ENCODE assay signal across 11 cellular contexts in genomic region chr1:158002022-158002629, GRCh38. TPM values are rescaled to one million over a fixed set of nuclear protein-coding genes. Genes with fewer than 3 reads are reported as not detected.
DNase-seq lines count a peak whose midpoint lies in the region; ATAC-seq and TF ChIP-seq lines count a peak whose summit lies in the region.
"Had no signal": no experiment of that assay in that cellular context is flagged by ENCODE, and none has a peak within 500 bp of the region (broad histone marks: within the 10 kb centered on the region; RNA-seq: fewer than 3 reads in every experiment).

No MANE protein-coding gene starts in this region.

- no peak overlapping the region for H3K4me3 Mint-ChIP-seq in CD4-positive, alpha-beta memory T cell
- H3K4me3 Mint-ChIP-seq: CD8-positive, alpha-beta memory T cell had no signal

- H2AFZ ChIP-seq in GM23248: no peak overlapping the region

- H3K9me3 Mint-ChIP-seq in CD4-positive, alpha-beta memory T cell: no peaks in the 10 kb centered on the region
- H3K9me3 Mint-ChIP-seq: CD8-positive, alpha-beta memory T cell had no signal

- POLR2A ChIA-PET in CD4-positive, alpha-beta memory T cell (lab: Charles Lee; ENCODE audit: partially characterized antibody): no interaction called here

- no peak for TF ChIP-seq POLR2A in gastrocnemius medialis (IDR thresholded peaks at IDR 0.05)

- H3K9me3 ChIP-seq in GM23248 (ENCODE audit: low read depth) (no peaks in the 10 kb centered on the region), left ventricle myocardium inferior (replicated peaks) (no peaks in the 10 kb centered on the region), gastrocnemius medialis (no peaks in the 10 kb centered on the region)
- H3K9me3 ChIP-seq in CD4-positive, alpha-beta memory T cell (ENCODE audit: control insufficient read depth in 1 of 2, low read length in 2 of 2): no peaks in the 10 kb centered on the region

- H3K27me3 ChIP-seq in GM23248 (replicated peaks; ENCODE audit: insufficient read depth) (no peaks in the 10 kb centered on the region), left ventricle myocardium inferior (ENCODE audit: low read depth) (no peaks in the 10 kb centered on the region), gastrocnemius medialis (no peaks in the 10 kb centered on the region)
- no peaks in the 10 kb centered on the region for H3K27me3 ChIP-seq in CD4-positive, alpha-beta memory T cell (ENCODE audit: insufficient read depth, low read length)

- TF ChIP-seq CTCF in astrocyte of the cerebellum (IDR thresholded peaks at IDR 0.05; ENCODE audit: low read depth, low read length, missing control alignments) (peak; percentile 31), left ventricle myocardium inferior (IDR thresholded peaks at IDR 0.05; ENCODE audit: borderline replicate concordance) (no peak), gastrocnemius medialis (IDR thresholded peaks at IDR 0.05 in 4 of 5, conservative IDR thresholded peaks at IDR 0.05 in 1 of 5) (no peak)

- peaks cover 5 to 30% of the 10 kb centered on the region in 2 donors for H3K27me3 Mint-ChIP-seq in CD4-positive, alpha-beta memory T cell

- H4K20me1 ChIP-seq in GM23248 (ENCODE audit: insufficient read depth): 0 out of 2 replicates have a peak, but pooled peaks cover 3% of the 10 kb centered on the region

- intact Hi-C loops in left ventricle myocardium inferior (cut with micrococcal nuclease) (no loop called here), gastrocnemius medialis (cut with DNase I; ENCODE audit: low total_unique reads) (no loop called here)
- intact Hi-C loops in CD4-positive, alpha-beta memory T cell (cut with micrococcal nuclease): no loop called here

- H3K4me3 ChIP-seq in GM23248 (peak overlapping the region; percentile 41), astrocyte of the cerebellum (ENCODE audit: low read depth, low read length) (no peak overlapping the region), left ventricle myocardium inferior (peak overlapping the region; percentile 5), gastrocnemius medialis (no peak overlapping the region)
- no peak overlapping the region for H3K4me3 ChIP-seq in CD4-positive, alpha-beta memory T cell (ENCODE audit: low read length in 2 of 2)

- no peak overlapping the region for H3K27ac Mint-ChIP-seq in CD4-positive, alpha-beta memory T cell
- H3K27ac Mint-ChIP-seq: CD8-positive, alpha-beta memory T cell had no signal

- peak overlapping the region; percentile 78 for H3K4me2 ChIP-seq in GM23248 (ENCODE audit: unreplicated experiment)

- H3K4me1 Mint-ChIP-seq in CD4-positive, alpha-beta memory T cell: no peaks in the 10 kb centered on the region
- H3K4me1 Mint-ChIP-seq: CD8-positive, alpha-beta memory T cell had no signal

- no peaks in the 10 kb centered on the region for H3K9me2 ChIP-seq in GM23248 (ENCODE audit: insufficient read depth)

- peaks cover 43% of the 10 kb centered on the region for H3F3A ChIP-seq in GM23248 (ENCODE audit: insufficient read depth)

- CTCF ChIA-PET in CD4-positive, alpha-beta memory T cell (lab: Charles Lee; ENCODE audit: partially characterized antibody): no interaction called here

- H3K79me2 ChIP-seq in GM23248 (ENCODE audit: insufficient read depth): peaks cover 100% of the 10 kb centered on the region

- ATAC-seq in gastrocnemius medialis (no peak), GM19463 (IDR thresholded peaks at IDR 0.05; ENCODE audit: unreplicated experiment) (no peak)

- peak overlapping the region; percentile 87 for H3K27ac ChIP-seq in GM23248
- peak overlapping the region; percentile 89 for H3K27ac ChIP-seq in left ventricle myocardium inferior (replicated peaks)
- H3K27ac ChIP-seq in gastrocnemius medialis: peak overlapping the region; percentile 31 to 49 (median 39)
- H3K27ac ChIP-seq in CD4-positive, alpha-beta memory T cell (ENCODE audit: low read depth, low read length): no peak overlapping the region

- DNase-seq in GM23248: peak; percentile 85
- DNase-seq in astrocyte of the cerebellum (ENCODE audit: low read depth): no peak
- no peak for DNase-seq in left ventricle myocardium inferior
- no peak for DNase-seq in gastrocnemius medialis
- no peak for DNase-seq in activated naive CD4-positive, alpha-beta T cell treated with Interleukin-2 at 50 U/mL for 16 hours
- no peak for DNase-seq in CD4-positive, alpha-beta memory T cell
- DNase-seq in occipital lobe (lab: John Stamatoyannopoulos, UW): no peak
- DNase-seq: CD8-positive, alpha-beta memory T cell; midbrain; NCI-H1436 had no signal

- no peaks in the 10 kb centered on the region for H3K36me3 ChIP-seq in GM23248 (ENCODE audit: low read depth)
- H3K36me3 ChIP-seq in left ventricle myocardium inferior: no peaks in the 10 kb centered on the region
- H3K36me3 ChIP-seq in gastrocnemius medialis: no peaks in the 10 kb centered on the region
- H3K36me3 ChIP-seq in CD4-positive, alpha-beta memory T cell (ENCODE audit: insufficient read depth, low read length): no peaks in the 10 kb centered on the region

- peak overlapping the region; percentile 61 for H3K9ac ChIP-seq in GM23248

- 5 to 9% methylated on average over 4 of the region's 4 CpGs for WGBS in GM23248 (ENCODE audit: low coverage in 1 of 2, low lambda C conversion rate in 2 of 2, missing lambda C conversion rate in 2 of 2), 2 experiments

- in situ Hi-C loops in GM23248 (cut with MboI): no loop called here
- in situ Hi-C loops in astrocyte of the cerebellum (cut with HindIII; ENCODE audit: low sequenced_read_pairs): no loop called here
- in situ Hi-C loops in gastrocnemius medialis (cut with MboI; ENCODE audit: low sequenced_read_pairs in 4 of 4): no loop called here

- H3K36me3 Mint-ChIP-seq in CD4-positive, alpha-beta memory T cell: no peaks in the 10 kb centered on the region
- H3K36me3 Mint-ChIP-seq: CD8-positive, alpha-beta memory T cell had no signal

- H3K4me1 ChIP-seq in GM23248 (ENCODE audit: insufficient read depth) (peaks cover 60% of the 10 kb centered on the region), left ventricle myocardium inferior (peaks cover 83% of the 10 kb centered on the region), gastrocnemius medialis (peaks cover 0 to 16% of the 10 kb centered on the region in 2 donors)
- H3K4me1 ChIP-seq in CD4-positive, alpha-beta memory T cell (ENCODE audit: insufficient read depth, low read length): no peaks in the 10 kb centered on the region

RNA-seq across cellular contexts. Expression of gene KIRREL1, which starts 8.7 kb away (rescaled TPM):
- total RNA-seq in GM23248 (2014; rRNA removed; shearing (Covaris generic)): 108 and 110 TPM in 2 replicates
- polyA plus RNA-seq in GM23248 (2016; fragmentation: Nextera tagmentation; extraction: Ambion mirVana): 33.3 and 33.7 TPM in 2 replicates
- total RNA-seq in left ventricle myocardium inferior: 7.3 TPM
- total RNA-seq in gastrocnemius medialis: 10 to 100 TPM in 1 of 4 donors, 1 to 10 TPM in 3; 2.8 to 15.1 (median 6.6) TPM
- total RNA-seq in CD4-positive, alpha-beta memory T cell: not detected
- not detected for polyA plus RNA-seq in CD4-positive, alpha-beta memory T cell
- 20.6 TPM for total RNA-seq in occipital lobe
- polyA plus RNA-seq: CD8-positive, alpha-beta memory T cell had no signal

Comparison
In these comparisons a context has a peak if more than half of its experiments do, and no peak if none do; other contexts are left out.
1. H3K4me3 ChIP-seq: peak in GM23248 (single experiment) and left ventricle myocardium inferior (single experiment); none in astrocyte of the cerebellum (single experiment), gastrocnemius medialis (0 of 4) and CD4-positive, alpha-beta memory T cell (0 of 2).